31 cellular contexts compared by ENCODE assay signal in genomic region chr5:82513739-82514138, GRCh38.
DNase-seq lines count a peak whose midpoint lies in the region; ATAC-seq and TF ChIP-seq lines count a peak whose summit lies in the region.
"Had no signal": no experiment of that assay in that cellular context is flagged by ENCODE, and none has a peak within 500 bp of the region (broad histone marks: within the 10 kb centered on the region; RNA-seq: fewer than 3 reads in every experiment).

No MANE protein-coding gene starts in this region.

- H3F3A ChIP-seq in SK-N-SH (replicated peaks; ENCODE audit: insufficient read depth), result no peaks in the 10 kb centered on the region

- no peak overlapping the region for H3K9ac ChIP-seq in SK-N-SH

- H3K9me3 Mint-ChIP-seq in activated naive CD4-positive, alpha-beta T cell treated with anti-CD3 and anti-CD28 coated beads for 36 hours, result no peaks in the 10 kb centered on the region
- H3K9me3 Mint-ChIP-seq: activated CD4-positive, alpha-beta memory T cell treated with anti-CD3 and anti-CD28 coated beads, Interleukin-2, amount 10 ng/mL, durations not matched to agents 7 days and 5 days; CD4-positive, alpha-beta T cell; T-helper 2 cell treated with Interferon-gamma antibody and Interleukin-4, amounts not matched to agents 5 μg/mL and 100 μg/mL, for 36 hours had no signal

- intact Hi-C loops in activated naive CD4-positive, alpha-beta T cell treated with anti-CD3 and anti-CD28 coated beads for 36 hours (cut with micrococcal nuclease), result no loop called here

- peak; percentile 19 for DNase-seq in NCI-H748 (lab: John Stamatoyannopoulos, UW; ENCODE audit: unreplicated experiment)
- DNase-seq in NCI-H748 treated with DMSO at 0.1 percent for 48 hours (lab: John Stamatoyannopoulos, UW), result no peak
- DNase-seq in SK-N-SH, result peak; percentile 11
- DNase-seq in left kidney (ENCODE audit: low read depth, low spot score), result peak; percentile 81
- DNase-seq in activated CD4-positive, alpha-beta T cell treated with anti-CD3 and anti-CD28 coated beads for 48 hours, result no peak
- DNase-seq in amygdala (lab: John Stamatoyannopoulos, UW), result no peak
- DNase-seq in activated naive CD4-positive, alpha-beta T cell treated with anti-CD3 and anti-CD28 coated beads for 36 hours, result no peak
- DNase-seq: activated CD4-positive, alpha-beta memory T cell treated with anti-CD3 and anti-CD28 coated beads, Interleukin-2, amount 10 ng/mL, durations not matched to agents 7 days and 5 days; activated CD4-positive, alpha-beta T cell treated with anti-CD3 and anti-CD28 coated beads for 1 hour; activated CD8-positive, alpha-beta memory T cell treated with anti-CD3 and anti-CD28 coated beads, Interleukin-2, amount 50 U/mL, for 48 hours; activated naive CD4-positive, alpha-beta T cell treated with Interleukin-2 at 50 U/mL for 16 hours; AML-193; CD4-positive, alpha-beta T cell; foreskin fibroblast; H7; heart left ventricle; lower lobe of right lung; MV-4-11; naive thymus-derived CD4-positive, alpha-beta T cell; NCI-H1694; PC-3; stimulated activated naive CD4-positive, alpha-beta T cell had no signal

- no peaks in the 10 kb centered on the region for H3K9me2 ChIP-seq in SK-N-SH

- peaks cover 0 to 6% of the 10 kb centered on the region in 2 experiments; a peak in 1 of 4 replicates for H3K4me1 ChIP-seq in SK-N-SH (ENCODE audit: control insufficient read depth in 1 of 2, insufficient read depth in 2 of 2, low read depth in 1 of 2, low read length in 1 of 2)
- H3K4me1 ChIP-seq: A549, adrenal gland, esophagus muscularis mucosa, heart left ventricle, lower lobe of right lung had no signal

- H3K4me1 Mint-ChIP-seq in activated naive CD4-positive, alpha-beta T cell treated with anti-CD3 and anti-CD28 coated beads for 36 hours (ENCODE audit: low read depth), result peaks cover 5% of the 10 kb centered on the region
- H3K4me1 Mint-ChIP-seq: activated CD4-positive, alpha-beta memory T cell treated with anti-CD3 and anti-CD28 coated beads, Interleukin-2, amount 10 ng/mL, durations not matched to agents 7 days and 5 days had no signal

- TF ChIP-seq EP300 in SK-N-SH (IDR thresholded peaks at IDR 0.05; ENCODE audit: borderline replicate concordance in 1 of 2, low read depth in 1 of 2, low read length in 1 of 2), result no peak

- H3K36me3 ChIP-seq in SK-N-SH (replicated peaks in 1 of 2; ENCODE audit: control insufficient read depth in 1 of 2, insufficient read depth in 2 of 2, low read length in 1 of 2), result no peaks in the 10 kb centered on the region
- H3K36me3 ChIP-seq: adrenal gland, esophagus muscularis mucosa, heart left ventricle, lower lobe of right lung had no signal

- no peaks in the 10 kb centered on the region for H3K36me3 Mint-ChIP-seq in activated naive CD4-positive, alpha-beta T cell treated with anti-CD3 and anti-CD28 coated beads for 36 hours (ENCODE audit: low read depth)
- H3K36me3 Mint-ChIP-seq: brain had no signal

- H3K4me3 Mint-ChIP-seq in activated naive CD4-positive, alpha-beta T cell treated with anti-CD3 and anti-CD28 coated beads for 36 hours, result no peak overlapping the region
- H3K4me3 Mint-ChIP-seq: activated CD4-positive, alpha-beta memory T cell treated with anti-CD3 and anti-CD28 coated beads, Interleukin-2, amount 10 ng/mL, durations not matched to agents 7 days and 5 days; activated T-helper 1 cell treated with anti-CD3 and anti-CD28 coated beads, Interleukin-12 subunit alpha, Interleukin-12 subunit beta, Interleukin-2, Interleukin-4 antibody, amounts not matched to agents 30 ng/mL and 10 ng/mL and 1 ng/mL, durations not matched to agents 14 hours and 24 hours and 36 hours; brain; CD4-positive, alpha-beta T cell; dendritic cell treated with granulocyte-macrophage colony-stimulating factor and Interleukin-4, amounts not matched to agents 40 ng/mL and 50 ng/mL, for 4 days; naive thymus-derived CD4-positive, alpha-beta T cell; T-helper 2 cell treated with Interferon-gamma antibody and Interleukin-4, amounts not matched to agents 5 μg/mL and 100 μg/mL, for 36 hours had no signal

- H3K9me3 ChIP-seq in SK-N-SH, result no peaks in the 10 kb centered on the region
- H3K9me3 ChIP-seq: A549, adrenal gland, esophagus muscularis mucosa, heart left ventricle, lower lobe of right lung had no signal

- H3K27ac ChIP-seq in SK-N-SH (ENCODE audit: low read depth in 2 of 2, low read length in 1 of 2), result peak overlapping the region in 1 of 2 experiments; percentile 0; a peak in 1 of 4 replicates
- H3K27ac ChIP-seq: A549, adrenal gland, esophagus muscularis mucosa, heart left ventricle, lower lobe of right lung, skin epidermis had no signal

- CTCF ChIA-PET in SK-N-SH (lab: Yijun Ruan, JAX), result no interaction called here
- CTCF ChIA-PET in activated naive CD4-positive, alpha-beta T cell treated with anti-CD3 and anti-CD28 coated beads for 36 hours (lab: Charles Lee), result no interaction called here

- no peak for TF ChIP-seq CTCF in SK-N-SH (IDR thresholded peaks at IDR 0.05)

- H3K4me3 ChIP-seq in SK-N-SH (ENCODE audit: low read depth in 2 of 2, low read length in 1 of 2), result no peak overlapping the region
- H3K4me3 ChIP-seq: A549, adrenal gland, esophagus muscularis mucosa, heart left ventricle, lower lobe of right lung, skin epidermis had no signal

- H3K27me3 Mint-ChIP-seq in activated naive CD4-positive, alpha-beta T cell treated with anti-CD3 and anti-CD28 coated beads for 36 hours (ENCODE audit: low read depth), result no peaks in the 10 kb centered on the region
- H3K27me3 Mint-ChIP-seq: activated CD4-positive, alpha-beta memory T cell treated with anti-CD3 and anti-CD28 coated beads, Interleukin-2, amount 10 ng/mL, durations not matched to agents 7 days and 5 days; brain; CD4-positive, alpha-beta T cell; dendritic cell treated with granulocyte-macrophage colony-stimulating factor and Interleukin-4, amounts not matched to agents 40 ng/mL and 50 ng/mL, for 4 days had no signal

- H3K79me2 ChIP-seq in SK-N-SH (ENCODE audit: insufficient read depth), result no peaks in the 10 kb centered on the region

- POLR2A ChIA-PET in SK-N-SH (lab: Yijun Ruan, JAX), result no interaction called here

- no peak for ATAC-seq in HG03039 (IDR thresholded peaks at IDR 0.05; ENCODE audit: unreplicated experiment)
- ATAC-seq: A549; heart left ventricle; lower lobe of right lung; naive thymus-derived CD4-positive, alpha-beta T cell; PC-3 had no signal

- H3K27me3 ChIP-seq in SK-N-SH (ENCODE audit: insufficient read depth), result no peaks in the 10 kb centered on the region
- H3K27me3 ChIP-seq: adrenal gland, esophagus muscularis mucosa, heart left ventricle had no signal

- H3K4me2 ChIP-seq in SK-N-SH, result no peak overlapping the region
- H3K4me2 ChIP-seq: A549 had no signal

- no peak overlapping the region for H2AFZ ChIP-seq in SK-N-SH (ENCODE audit: low read depth)

- WGBS in SK-N-SH (ENCODE audit: low lambda C conversion rate), result 68% methylated on average over 5 of the region's 5 CpGs

- no peak overlapping the region for H3K27ac Mint-ChIP-seq in activated naive CD4-positive, alpha-beta T cell treated with anti-CD3 and anti-CD28 coated beads for 36 hours
- H3K27ac Mint-ChIP-seq: activated CD4-positive, alpha-beta memory T cell treated with anti-CD3 and anti-CD28 coated beads, Interleukin-2, amount 10 ng/mL, durations not matched to agents 7 days and 5 days; activated T-helper 1 cell treated with anti-CD3 and anti-CD28 coated beads, Interleukin-12 subunit alpha, Interleukin-12 subunit beta, Interleukin-2, Interleukin-4 antibody, amounts not matched to agents 30 ng/mL and 10 ng/mL and 1 ng/mL, durations not matched to agents 14 hours and 24 hours and 36 hours; CD4-positive, alpha-beta T cell; dendritic cell treated with granulocyte-macrophage colony-stimulating factor and Interleukin-4, amounts not matched to agents 40 ng/mL and 50 ng/mL, for 4 days; naive thymus-derived CD4-positive, alpha-beta T cell; T-helper 2 cell treated with Interferon-gamma antibody and Interleukin-4, amounts not matched to agents 5 μg/mL and 100 μg/mL, for 36 hours had no signal

- TF ChIP-seq RAD21 in SK-N-SH (IDR thresholded peaks at IDR 0.05; ENCODE audit: low read length), result no peak

- no peaks in the 10 kb centered on the region for H4K20me1 ChIP-seq in SK-N-SH (ENCODE audit: insufficient read depth)

TF ChIP-seq in SK-N-SH, 30 proteins besides CTCF, POLR2A, EP300 and RAD21 (continues in another document):
- TF ChIP-seq RXRA (IDR thresholded peaks at IDR 0.05; ENCODE audit: borderline replicate concordance, low read depth), result no peak
- TF ChIP-seq GATA2 (CRISPR knock-in tag; IDR thresholded peaks at IDR 0.05), result no peak
- no peak for TF ChIP-seq USF1 (IDR thresholded peaks at IDR 0.05; ENCODE audit: borderline replicate concordance, low read depth)
- TF ChIP-seq FOSL2 (IDR thresholded peaks at IDR 0.05; ENCODE audit: borderline replicate concordance, low read depth), result no peak
- no peak for TF ChIP-seq CHD2 (IDR thresholded peaks at IDR 0.05; ENCODE audit: low read length, partially characterized antibody)
- TF ChIP-seq PBX3 (IDR thresholded peaks at IDR 0.05), result no peak
- no peak for TF ChIP-seq POLR2AphosphoS5 (IDR thresholded peaks at IDR 0.05; ENCODE audit: low read depth, low read length)
- no peak for TF ChIP-seq TEAD4 (IDR thresholded peaks at IDR 0.05; ENCODE audit: borderline replicate concordance, insufficient read depth)
- TF ChIP-seq MEF2A (IDR thresholded peaks at IDR 0.05; ENCODE audit: borderline replicate concordance, low read depth), result no peak
- TF ChIP-seq TCF12 (IDR thresholded peaks at IDR 0.05), result no peak
- no peak for TF ChIP-seq GABPA (IDR thresholded peaks at IDR 0.05; ENCODE audit: low read depth)
- TF ChIP-seq SMC3 (IDR thresholded peaks at IDR 0.05; ENCODE audit: low read depth, low read length), result no peak
- no peak for TF ChIP-seq ELF1 (IDR thresholded peaks at IDR 0.05)

Comparison
In these comparisons a context has a peak if more than half of its experiments do, and no peak if none do; other contexts are left out.
1. DNase-seq: peak in NCI-H748 (single experiment), SK-N-SH (single experiment) and left kidney (single experiment); none in NCI-H748 treated with DMSO at 0.1 percent for 48 hours (single experiment), activated CD4-positive, alpha-beta T cell treated with anti-CD3 and anti-CD28 coated beads for 48 hours (single experiment), amygdala (0 of 56) and activated naive CD4-positive, alpha-beta T cell treated with anti-CD3 and anti-CD28 coated beads for 36 hours (single experiment).